Comparison of ENCODE assay signal across 20 cellular contexts in the genomic region with DNA sequence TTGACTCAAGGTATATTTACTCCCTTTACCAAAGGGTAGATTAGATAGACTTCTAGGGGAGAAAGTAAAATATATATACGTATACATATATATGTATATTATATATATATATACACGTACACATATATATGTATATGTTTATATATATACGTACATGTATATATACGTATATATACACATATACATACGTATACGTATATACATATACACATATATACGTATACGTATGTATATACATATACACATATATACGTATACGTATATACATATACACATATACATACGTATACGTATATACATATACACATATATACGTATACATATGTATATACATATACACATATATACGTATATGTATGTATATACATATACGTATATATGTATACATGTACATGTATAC.
DNase-seq lines count a peak whose midpoint lies in the region; ATAC-seq, FAIRE-seq and TF ChIP-seq lines count a peak whose summit lies in the region.
"Had no signal": no experiment of that assay in that cellular context is flagged by ENCODE, and none has a peak within 500 bp of the region (broad histone marks: within the 10 kb centered on the region; RNA-seq: fewer than 3 reads in every experiment).

No MANE protein-coding gene starts in this region.

- TF ChIP-seq CTCF in kidney (IDR thresholded peaks at IDR 0.05; ENCODE audit: borderline replicate concordance, extremely low read depth, insufficient read depth) = no peak
- TF ChIP-seq CTCF in body of pancreas (IDR thresholded peaks at IDR 0.05) = no peak

- no peak overlapping the region for H3K4me3 ChIP-seq in kidney (ENCODE audit: low read length in 2 of 2)
- no peak overlapping the region for H3K4me3 ChIP-seq in body of pancreas
- H3K4me3 ChIP-seq: GM23248 had no signal

- no peaks in the 10 kb centered on the region for H3K9me3 ChIP-seq in kidney (ENCODE audit: control insufficient read depth in 1 of 2, low read length in 2 of 2)
- H3K9me3 ChIP-seq in body of pancreas = no peaks in the 10 kb centered on the region

- H3K27ac ChIP-seq in kidney (ENCODE audit: low read depth in 2 of 2, low read length in 2 of 2) (no peak overlapping the region), body of pancreas (no peak overlapping the region)
- H3K27ac ChIP-seq: 22Rv1, GM23248 had no signal

- H3K36me3 ChIP-seq in kidney (ENCODE audit: control insufficient read depth in 1 of 2, insufficient read depth in 2 of 2, low read length in 2 of 2) (no peaks in the 10 kb centered on the region), body of pancreas (replicated peaks in 1 of 2; ENCODE audit: insufficient read depth in 1 of 2, low read depth in 2 of 2) (no peaks in the 10 kb centered on the region)

- FAIRE-seq in TTC549 (lab: Jason Lieb, UNC) (peak; percentile 9), kidney (lab: Jason Lieb, UNC) (peak; percentile 97)
- FAIRE-seq: GM12891, GM18507, H1 had no signal

- no peaks in the 10 kb centered on the region for H3K4me1 ChIP-seq in kidney (ENCODE audit: control insufficient read depth in 1 of 2, insufficient read depth in 1 of 2, low read depth in 1 of 2, low read length in 2 of 2)
- H3K4me1 ChIP-seq in body of pancreas = no peaks in the 10 kb centered on the region

- WGBS in body of pancreas, 2 donors = 82 to 87% methylated on average over 15 of the region's 15 CpGs

- H3K9ac ChIP-seq in kidney (ENCODE audit: low read length in 2 of 2) = no peak overlapping the region
- H3K9ac ChIP-seq: GM23248 had no signal

- peak; percentile 20 for DNase-seq in DMS53 (lab: John Stamatoyannopoulos, UW)
- DNase-seq in DMS53 treated with DMSO at 0.1 percent for 48 hours (lab: John Stamatoyannopoulos, UW; ENCODE audit: unreplicated experiment) = no peak
- DNase-seq in kidney = no peak
- no peak for DNase-seq in NAMALWA (ENCODE audit: low spot score)
- no peak for DNase-seq in body of pancreas
- DNase-seq in NOMO-1 treated with dmso at 0.1 percent for 144 hours (lab: John Stamatoyannopoulos, UW; ENCODE audit: unreplicated experiment) = no peak
- DNase-seq: C1 segment of cervical spinal cord; Calu3; CD4-positive, alpha-beta memory T cell; COR-L47; DMS79; EL; GF-D8; GM23248; H7 had no signal

- ATAC-seq in body of pancreas = no peak

- TF ChIP-seq POLR2A in body of pancreas (IDR thresholded peaks at IDR 0.05) = no peak

- intact Hi-C loops in kidney (cut with DNase I) = no loop called here
- intact Hi-C loops in body of pancreas (cut with DNase I) = no loop called here

- H3K27me3 ChIP-seq in body of pancreas = no peaks in the 10 kb centered on the region
